Comparison of ENCODE assay signal across 17 cellular contexts in genomic region chr9:124594673-124595072, GRCh38.
DNase-seq lines count a peak whose midpoint lies in the region; ATAC-seq and TF ChIP-seq lines count a peak whose summit lies in the region.
"Had no signal": no experiment of that assay in that cellular context is flagged by ENCODE, and none has a peak within 500 bp of the region (broad histone marks: within the 10 kb centered on the region; RNA-seq: fewer than 3 reads in every experiment).

No MANE protein-coding gene starts in this region.

- WGBS in right lobe of liver (ENCODE audit: insufficient coverage, low coverage, low lambda C conversion rate, missing lambda C conversion rate) = 33% methylated on average over 3 of the region's 3 CpGs

- ATAC-seq in left ventricle myocardium superior (peak; percentile 48), Right ventricle myocardium superior (ENCODE audit: poor library complexity) (no peak), right lobe of liver (peak; percentile 43 to 72 (median 54)), HG03469 (IDR thresholded peaks at IDR 0.05; ENCODE audit: unreplicated experiment) (no peak)
- ATAC-seq: naive thymus-derived CD8-positive, alpha-beta T cell; stimulated activated naive CD8-positive, alpha-beta T cell treated with anti-CD3 and anti-CD28 coated beads, Interleukin-15, Interleukin-2, amounts not matched to agents 100 U/mL and 50 U/mL, for 24 hours had no signal

- no peaks in the 10 kb centered on the region for H3K27me3 ChIP-seq in right lobe of liver

- peaks cover 0 to 46% (median 8%) of the 10 kb centered on the region in 4 donors for H3K4me1 ChIP-seq in right lobe of liver

- intact Hi-C loops in left ventricle myocardium superior (cut with micrococcal nuclease) = no loop called here
- intact Hi-C loops in Right ventricle myocardium superior (cut with DNase I) = no loop called here
- intact Hi-C loops in right lobe of liver (cut with DNase I) = no loop called here

- H3K9me3 Mint-ChIP-seq in brain = no peaks in the 10 kb centered on the region
- H3K9me3 Mint-ChIP-seq: activated naive CD8-positive, alpha-beta T cell treated with anti-CD3 and anti-CD28 coated beads, Interleukin-2, amount 10 ng/mL, durations not matched to agents 7 days and 5 days; central memory CD8-positive, alpha-beta T cell; naive thymus-derived CD8-positive, alpha-beta T cell had no signal

- peak overlapping the region in 1 of 3 donors; percentile 58 for H3K4me3 ChIP-seq in right lobe of liver

- TF ChIP-seq CTCF in brain (conservative IDR thresholded peaks at IDR 0.05) = no peak
- no peak for TF ChIP-seq CTCF in right lobe of liver (IDR thresholded peaks at IDR 0.05)

- H3K27ac Mint-ChIP-seq in brain = peak overlapping the region in 4 of 5 experiments; percentile 94 to 96 (median 94)
- H3K27ac Mint-ChIP-seq: activated naive CD8-positive, alpha-beta T cell treated with anti-CD3 and anti-CD28 coated beads, Interleukin-2, amount 10 ng/mL, durations not matched to agents 7 days and 5 days; CD4-positive, CD25-positive, alpha-beta regulatory T cell; naive thymus-derived CD8-positive, alpha-beta T cell had no signal

- no peaks in the 10 kb centered on the region for H3K36me3 ChIP-seq in right lobe of liver

- peak overlapping the region in 2 of 3 donors; percentile 3 to 62 for H3K27ac ChIP-seq in right lobe of liver

- TF ChIP-seq POLR2A in right lobe of liver (IDR thresholded peaks at IDR 0.05) = no peak

- H3K4me1 Mint-ChIP-seq in brain = peaks cover 75% of the 10 kb centered on the region
- H3K4me1 Mint-ChIP-seq: CD4-positive, CD25-positive, alpha-beta regulatory T cell; central memory CD8-positive, alpha-beta T cell had no signal

- no peaks in the 10 kb centered on the region for H3K9me3 ChIP-seq in right lobe of liver

- peak overlapping the region; percentile 66 to 88 (median 80) for H3K4me3 Mint-ChIP-seq in brain
- H3K4me3 Mint-ChIP-seq: activated naive CD8-positive, alpha-beta T cell treated with anti-CD3 and anti-CD28 coated beads, Interleukin-2, amount 10 ng/mL, durations not matched to agents 7 days and 5 days; CD4-positive, CD25-positive, alpha-beta regulatory T cell; central memory CD8-positive, alpha-beta T cell; naive thymus-derived CD8-positive, alpha-beta T cell had no signal

- H3K36me3 Mint-ChIP-seq in brain = no peaks in the 10 kb centered on the region
- H3K36me3 Mint-ChIP-seq: activated naive CD8-positive, alpha-beta T cell treated with anti-CD3 and anti-CD28 coated beads, Interleukin-2, amount 10 ng/mL, durations not matched to agents 7 days and 5 days; CD4-positive, CD25-positive, alpha-beta regulatory T cell; naive thymus-derived CD8-positive, alpha-beta T cell had no signal

- H3K27me3 Mint-ChIP-seq in brain = no peaks in the 10 kb centered on the region

- DNase-seq in left ventricle myocardium superior (no peak), Right ventricle myocardium superior (no peak), right lobe of liver (no peak), 8988T (no peak), HPDE6-E6E7 (ENCODE audit: extremely low spot score) (no peak), NAMALWA (ENCODE audit: low spot score) (no peak)
- DNase-seq: activated naive CD8-positive, alpha-beta T cell treated with anti-CD3 and anti-CD28 coated beads, Interleukin-2, amount 10 ng/mL, durations not matched to agents 7 days and 5 days; CD4-positive, CD25-positive, alpha-beta regulatory T cell; DMS79; effector memory CD4-positive, alpha-beta T cell; naive thymus-derived CD8-positive, alpha-beta T cell; NCI-H2029; NCI-H524 treated with DMSO at 0.1 percent for 48 hours; stimulated activated naive CD8-positive, alpha-beta T cell treated with anti-CD3 and anti-CD28 coated beads, Interleukin-15, Interleukin-2, amounts not matched to agents 100 U/mL and 50 U/mL, for 24 hours had no signal

Comparison
In these comparisons a context has a peak if more than half of its experiments do, and no peak if none do; other contexts are left out.
1. ATAC-seq: peak in left ventricle myocardium superior (single experiment) and right lobe of liver (4 of 4); none in Right ventricle myocardium superior (single experiment) and HG03469 (single experiment).